ENCODE assay signal across 33 cellular contexts in the genomic region with DNA sequence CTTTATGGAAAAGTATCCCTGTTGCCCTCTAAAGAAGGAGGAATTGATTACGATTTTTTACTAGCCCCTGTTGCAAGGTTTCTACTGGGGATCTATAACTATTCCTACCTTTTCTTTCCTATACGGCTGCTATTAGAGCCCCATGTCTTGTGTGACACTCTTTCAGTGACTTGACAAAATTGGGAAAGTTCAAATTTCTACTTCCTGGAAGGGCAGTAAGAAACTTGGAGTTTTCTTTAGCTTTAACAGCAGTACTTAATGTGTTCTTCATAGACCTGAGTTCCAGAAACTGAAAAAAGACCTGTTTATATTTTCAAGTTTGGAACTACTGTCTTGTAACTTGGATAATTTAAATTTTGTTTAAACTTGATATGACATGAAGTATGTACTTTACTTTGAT.
"Had no signal": no experiment of that assay in that cellular context is flagged by ENCODE, and none has a peak within 500 bp of the region (broad histone marks: within the 10 kb centered on the region; RNA-seq: fewer than 3 reads in every experiment).

No MANE protein-coding gene starts in this region.

- DNase-seq: activated B cell treated with CpG ODN at 0.5 μM for 24 hours; activated CD4-positive, alpha-beta T cell treated with anti-CD3 and anti-CD28 coated beads for 48 hours; activated CD4-positive, alpha-beta T cell treated with anti-CD3 and anti-CD28 coated beads, Interleukin-2, amount 50 U/mL, for 1 hour; activated CD4-positive, alpha-beta T cell treated with anti-CD3 and anti-CD28 coated beads, Interleukin-2, amount 50 U/mL, for 48 hours; activated CD8-positive, alpha-beta memory T cell treated with anti-CD3 and anti-CD28 coated beads for 24 hours; activated CD8-positive, alpha-beta T cell treated with anti-CD3 and anti-CD28 coated beads for 36 hours; activated effector memory CD4-positive, alpha-beta T cell treated with Interleukin-2 at 50 U/mL for 16 hours; activated gamma-delta T cell treated with Interleukin-2 at 50 U/mL for 16 hours; activated naive CD4-positive, alpha-beta T cell treated with anti-CD3 and anti-CD28 coated beads, Interleukin-2, amount 50 U/mL, for 16 hours; activated naive CD4-positive, alpha-beta T cell treated with Interleukin-2 at 50 U/mL for 16 hours; activated T-cell treated with anti-CD3 and anti-CD28 coated beads, Interleukin-2, amount 50 U/mL, for 4 hours; amniotic stem cell; anterior cingulate cortex; brain microvascular endothelial cell; cortex of kidney; dermis blood vessel endothelial cell; effector CD4-positive, alpha-beta T cell; esophagus squamous epithelium; foreskin melanocyte; heart right ventricle; T-helper 17 cell; T1000; WERI-Rb-1 had no signal

- H3K4me3 Mint-ChIP-seq: activated B cell treated with CpG ODN at 0.5 μM for 24 hours; activated CD8-positive, alpha-beta T cell treated with anti-CD3 and anti-CD28 coated beads for 36 hours; activated naive CD8-positive, alpha-beta T cell; activated T-cell treated with anti-CD3 and anti-CD28 coated beads, Interleukin-2, amount 50 U/mL, for 4 hours; activated T-helper 17 cell treated with anti-CD3 and anti-CD28 coated beads, Interleukin-2, amount 50 U/mL, for 72 hours; central memory CD8-positive, alpha-beta T cell; T-helper 17 cell; T-helper 2 cell treated with Interferon-gamma antibody and Interleukin-4, amounts not matched to agents 5 μg/mL and 100 μg/mL, for 36 hours had no signal

- H3K27me3 Mint-ChIP-seq: activated B cell treated with CpG ODN at 0.5 μM for 24 hours; activated naive CD8-positive, alpha-beta T cell; activated T-helper 17 cell treated with anti-CD3 and anti-CD28 coated beads, Interleukin-2, amount 50 U/mL, for 72 hours; central memory CD8-positive, alpha-beta T cell; T-helper 17 cell had no signal

- H3K27ac Mint-ChIP-seq: activated B cell treated with CpG ODN at 0.5 μM for 24 hours; activated CD8-positive, alpha-beta T cell treated with anti-CD3 and anti-CD28 coated beads for 36 hours; activated naive CD8-positive, alpha-beta T cell; activated T-helper 17 cell treated with anti-CD3 and anti-CD28 coated beads, Interleukin-2, amount 50 U/mL, for 72 hours; T-helper 17 cell; T-helper 2 cell treated with Interferon-gamma antibody and Interleukin-4, amounts not matched to agents 5 μg/mL and 100 μg/mL, for 36 hours had no signal

- H3K27me3 ChIP-seq: brain microvascular endothelial cell, esophagus squamous epithelium, gastroesophageal sphincter, heart right ventricle had no signal

- H3K27ac ChIP-seq: brain microvascular endothelial cell, epithelial cell of prostate, esophagus squamous epithelium, gastroesophageal sphincter, heart right ventricle, WERI-Rb-1 had no signal

- H3K9me3 Mint-ChIP-seq: activated B cell treated with CpG ODN at 0.5 μM for 24 hours; activated CD8-positive, alpha-beta T cell treated with anti-CD3 and anti-CD28 coated beads for 36 hours; activated T-cell treated with anti-CD3 and anti-CD28 coated beads, Interleukin-2, amount 50 U/mL, for 4 hours; activated T-helper 17 cell treated with anti-CD3 and anti-CD28 coated beads, Interleukin-2, amount 50 U/mL, for 72 hours; central memory CD8-positive, alpha-beta T cell; T-helper 2 cell treated with Interferon-gamma antibody and Interleukin-4, amounts not matched to agents 5 μg/mL and 100 μg/mL, for 36 hours had no signal

- H3K4me3 ChIP-seq: esophagus squamous epithelium, gastroesophageal sphincter, heart right ventricle had no signal

- FAIRE-seq: astrocyte, bronchial epithelial cell, endometrium, endothelial cell of umbilical vein had no signal

- H3K9me3 ChIP-seq: esophagus squamous epithelium, gastroesophageal sphincter, heart right ventricle had no signal

- H3K4me1 ChIP-seq: esophagus squamous epithelium, gastroesophageal sphincter, heart right ventricle had no signal

- H3K4me1 Mint-ChIP-seq: activated B cell treated with CpG ODN at 0.5 μM for 24 hours; activated T-helper 17 cell treated with anti-CD3 and anti-CD28 coated beads, Interleukin-2, amount 50 U/mL, for 72 hours; central memory CD8-positive, alpha-beta T cell; T-helper 17 cell had no signal

- H3K36me3 ChIP-seq: brain microvascular endothelial cell, esophagus squamous epithelium, WERI-Rb-1 had no signal
